In the genomic region with DNA sequence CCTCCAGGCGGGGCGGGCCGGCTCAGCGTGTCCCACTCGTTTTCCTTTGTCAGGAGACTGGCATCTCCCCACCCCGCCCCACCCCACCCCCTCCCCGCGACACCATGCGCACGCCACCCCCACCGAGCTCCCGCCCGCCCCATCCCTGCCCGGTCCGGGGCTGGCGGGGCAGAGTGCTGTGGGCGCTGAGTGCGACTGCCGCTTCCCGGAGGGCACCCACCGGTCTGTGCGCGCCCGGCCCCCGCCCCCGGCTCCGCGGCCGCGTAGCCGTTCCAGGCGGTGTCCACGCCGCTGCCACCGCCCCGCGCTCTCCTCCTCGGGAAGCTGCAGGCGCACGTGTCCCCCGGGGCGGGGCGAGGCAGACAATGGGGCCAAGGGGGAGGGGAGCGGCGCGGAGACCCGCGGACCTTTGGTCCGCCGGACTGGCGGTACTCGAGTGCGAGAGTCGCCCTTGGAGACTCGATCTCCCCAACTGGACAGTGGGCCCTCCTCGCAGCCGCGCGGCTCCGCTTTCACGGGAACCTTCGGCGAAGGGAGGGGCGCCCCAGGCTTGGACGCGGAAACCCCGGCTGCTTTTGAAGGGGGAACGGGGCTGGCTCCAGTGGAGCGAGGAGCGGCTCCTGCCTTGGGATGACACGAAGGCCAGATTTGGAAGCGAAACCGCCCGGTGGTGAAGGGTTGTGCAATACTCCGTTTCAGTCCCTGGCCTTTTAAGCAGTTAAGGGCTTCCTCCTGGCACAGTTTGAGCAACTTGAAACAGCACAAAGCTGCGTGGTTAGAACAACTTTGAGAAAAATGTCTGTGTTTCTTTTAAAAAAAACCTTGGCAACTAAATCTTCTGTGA, we compare ENCODE assay signal across 8 cellular contexts. TPM values are rescaled to one million over a fixed set of nuclear protein-coding genes. Genes with fewer than 3 reads are reported as not detected.
DNase-seq lines count a peak whose midpoint lies in the region; TF ChIP-seq lines count a peak whose summit lies in the region.

No MANE protein-coding gene starts in this region.

- H3K27me3 ChIP-seq in HAP-1 (ENCODE audit: low read depth) (no peaks in the 10 kb centered on the region; the same call in 1 of the 2 replicates), testis (no peaks in the 10 kb centered on the region)

- H3K4me3 Mint-ChIP-seq in activated naive CD4-positive, alpha-beta T cell treated with anti-CD3 and anti-CD28 coated beads, Interleukin-2, amount 10 ng/mL, durations not matched to agents 7 days and 5 days = peak overlapping the region; percentile 89

- H3K27ac ChIP-seq in testis = peak overlapping the region; percentile 99 to 100

- intact Hi-C loops in testis (cut with DNase I; ENCODE audit: low total_unique reads) = loop anchor here (5.0 kb wide), 2 partner anchors 34 to 51 kb away; a partner anchor contains a TSS

- 0% methylated on average over 6 to 34 of the region's 76 CpGs for WGBS in testis, 2 donors

- CTCF ChIA-PET in activated naive CD4-positive, alpha-beta T cell treated with anti-CD3 and anti-CD28 coated beads, Interleukin-2, amount 10 ng/mL, durations not matched to agents 7 days and 5 days (lab: Charles Lee) = interaction anchor here (0.8 to 4.0 kb wide), 4 partner anchors 28 to 35 kb away, joined by 3 to 21 read pairs (median 4); no protein-coding TSS in a partner anchor

- peaks cover 38% of the 10 kb centered on the region for H3K36me3 Mint-ChIP-seq in activated naive CD4-positive, alpha-beta T cell treated with anti-CD3 and anti-CD28 coated beads, Interleukin-2, amount 10 ng/mL, durations not matched to agents 7 days and 5 days

- H3K36me3 ChIP-seq in HAP-1 (replicated peaks) (peaks cover 35% of the 10 kb centered on the region), testis (ENCODE audit: low read depth, missing control alignments) (no peaks in the 10 kb centered on the region)

- no peak for TF ChIP-seq POLR2A in testis (IDR thresholded peaks at IDR 0.05)

- peaks cover 9% of the 10 kb centered on the region for H3K27me3 Mint-ChIP-seq in activated naive CD4-positive, alpha-beta T cell treated with anti-CD3 and anti-CD28 coated beads, Interleukin-2, amount 10 ng/mL, durations not matched to agents 7 days and 5 days

- H3K4me3 ChIP-seq in HAP-1 (peak overlapping the region; percentile 49), testis (peak overlapping the region; percentile 89 to 94)

- H3K4me1 Mint-ChIP-seq in activated naive CD4-positive, alpha-beta T cell treated with anti-CD3 and anti-CD28 coated beads, Interleukin-2, amount 10 ng/mL, durations not matched to agents 7 days and 5 days = peaks cover 40% of the 10 kb centered on the region

- H3K9me3 Mint-ChIP-seq in activated naive CD4-positive, alpha-beta T cell treated with anti-CD3 and anti-CD28 coated beads, Interleukin-2, amount 10 ng/mL, durations not matched to agents 7 days and 5 days = no peaks in the 10 kb centered on the region

- peak overlapping the region; percentile 100 for H3K27ac Mint-ChIP-seq in activated naive CD4-positive, alpha-beta T cell treated with anti-CD3 and anti-CD28 coated beads, Interleukin-2, amount 10 ng/mL, durations not matched to agents 7 days and 5 days

- H3K4me1 ChIP-seq in HAP-1 = peaks cover 25% of the 10 kb centered on the region
- no peaks in the 10 kb centered on the region for H3K4me1 ChIP-seq in testis

- DNase-seq in GDM1 (lab: John Stamatoyannopoulos, UW) = peak; percentile 84
- peak; percentile 75 to 91 for DNase-seq in HAP-1 (ENCODE audit: low spot score in 2 of 2)
- DNase-seq in M059J (ENCODE audit: low read depth) = peak; percentile 94
- peak; percentile 77 to 95 for DNase-seq in SHP77 (lab: John Stamatoyannopoulos, UW)
- DNase-seq in activated naive CD4-positive, alpha-beta T cell treated with anti-CD3 and anti-CD28 coated beads, Interleukin-2, amount 10 ng/mL, durations not matched to agents 7 days and 5 days = peak; percentile 86
- peak; percentile 48 for DNase-seq in glomerular endothelial cell (ENCODE audit: extremely low read depth, low read depth, low spot score)
- peak; percentile 87 for DNase-seq in occipital lobe (lab: John Stamatoyannopoulos, UW)
- peak; percentile 87 for DNase-seq in testis

- TF ChIP-seq CTCF in testis (IDR thresholded peaks at IDR 0.05) = no peak

- H3K9me3 ChIP-seq in HAP-1 = 0 out of 2 replicates have a peak, but pooled peaks cover 3% of the 10 kb centered on the region
- no peaks in the 10 kb centered on the region for H3K9me3 ChIP-seq in testis

- in situ Hi-C loops in HAP-1 (cut with MboI; ENCODE audit: low sequenced_read_pairs) = loop anchor here (5.0 kb wide), 1 partner anchor 34 kb away; no protein-coding TSS in a partner anchor

RNA-seq across cellular contexts. Expression of a gene that starts 1.1 kb away (rescaled TPM):
- total RNA-seq in M059J (2014; rRNA removed; shearing (Covaris generic)) = 71.3 and 107 TPM in 2 replicates
- 66.6 and 76.4 TPM in 2 replicates for total RNA-seq in glomerular endothelial cell
- total RNA-seq in occipital lobe = 118 TPM
- total RNA-seq in testis = 10 to 100 TPM; 51.6 to 55.1 TPM
- 67.0 TPM for polyA plus RNA-seq in testis (ENCODE audit: insufficient read depth, low read depth, low replicate concordance)

RNA-seq across cellular contexts. Expression of a gene that starts 50.1 kb away (rescaled TPM):
- 151 and 175 TPM in 2 replicates for total RNA-seq in M059J (2014; rRNA removed; shearing (Covaris generic))
- total RNA-seq in glomerular endothelial cell (67.2 and 111 TPM in 2 replicates), occipital lobe (204 TPM), testis (100 to 1,000 TPM; 108 to 142 TPM)
- polyA plus RNA-seq in testis (ENCODE audit: insufficient read depth, low read depth, low replicate concordance) = 170 TPM

Comparison
In these comparisons a context has a peak if more than half of its experiments do, and no peak if none do; other contexts are left out.
1. Peak in every context shown above with its lines: DNase-seq, H3K4me3 ChIP-seq and H3K27ac ChIP-seq.